18 cellular contexts compared by ENCODE assay signal in the genomic region with DNA sequence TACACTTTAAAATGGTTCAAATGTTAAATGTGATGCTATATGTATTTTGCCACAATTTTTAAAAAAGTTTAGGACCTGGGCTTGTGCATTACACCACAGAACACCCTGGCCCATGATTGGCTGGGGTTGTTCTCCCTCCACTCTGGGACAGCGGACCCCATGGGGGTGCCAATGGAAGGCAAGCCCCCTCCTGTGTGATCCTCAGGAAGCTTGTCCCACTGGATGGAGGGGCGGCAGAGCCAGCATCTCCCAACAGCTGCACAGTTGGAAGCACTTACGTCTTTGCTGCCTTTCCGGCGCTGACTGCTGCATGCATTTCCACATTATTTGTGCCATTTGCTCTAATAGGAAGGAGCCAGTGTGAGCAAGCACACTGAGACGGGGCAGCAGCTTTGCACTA.
DNase-seq lines count a peak whose midpoint lies in the region; ATAC-seq and TF ChIP-seq lines count a peak whose summit lies in the region.
"Had no signal": no experiment of that assay in that cellular context is flagged by ENCODE, and none has a peak within 500 bp of the region (broad histone marks: within the 10 kb centered on the region; RNA-seq: fewer than 3 reads in every experiment).

No MANE protein-coding gene starts in this region.

- H3K4me1 Mint-ChIP-seq in Caco-2 (ENCODE audit: low read depth, unreplicated experiment) (no peaks in the 10 kb centered on the region), neural progenitor cell (no peaks in the 10 kb centered on the region)
- no peaks in the 10 kb centered on the region for H3K4me1 Mint-ChIP-seq in CD4-positive, alpha-beta memory T cell
- H3K4me1 Mint-ChIP-seq: B cell; CD4-positive, CD25-positive, alpha-beta regulatory T cell; CD8-positive, alpha-beta memory T cell; GM23338; H9 had no signal

- no peak overlapping the region for H3K4me3 Mint-ChIP-seq in Caco-2 (ENCODE audit: unreplicated experiment)
- no peak overlapping the region for H3K4me3 Mint-ChIP-seq in neural progenitor cell
- H3K4me3 Mint-ChIP-seq in CD4-positive, alpha-beta memory T cell: no peak overlapping the region
- H3K4me3 Mint-ChIP-seq: B cell; CD4-positive, CD25-positive, alpha-beta regulatory T cell; CD8-positive, alpha-beta memory T cell; GM23338; H9 had no signal

- H3K36me3 ChIP-seq in Caco-2 (ENCODE audit: control insufficient read depth, insufficient read depth, low read length) (peaks cover 3% of the 10 kb centered on the region), neural progenitor cell (no peaks in the 10 kb centered on the region)
- H3K36me3 ChIP-seq in CD4-positive, alpha-beta memory T cell (ENCODE audit: insufficient read depth, low read length): no peaks in the 10 kb centered on the region
- H3K36me3 ChIP-seq: BLaER1 had no signal

- DNase-seq in Caco-2 (no peak), NCI-H69 (lab: John Stamatoyannopoulos, UW) (peak; percentile 54), neural progenitor cell (ENCODE audit: low spot score) (no peak)
- DNase-seq in CD4-positive, alpha-beta memory T cell: no peak
- DNase-seq in activated effector memory CD4-positive, alpha-beta T cell treated with Interleukin-2 at 50 U/mL for 16 hours: no peak
- DNase-seq: Calu3; CD4-positive, CD25-positive, alpha-beta regulatory T cell; CD8-positive, alpha-beta memory T cell; DMS53; DMS79 treated with DMSO at 0.1 percent for 48 hours; GF-D8; H9 had no signal

- H4K20me1 ChIP-seq in neural progenitor cell (ENCODE audit: low read depth): no peaks in the 10 kb centered on the region
- H4K20me1 ChIP-seq: BLaER1 had no signal

- intact Hi-C loops in Caco-2 (cut with micrococcal nuclease; ENCODE audit: unreplicated experiment): no loop called here
- intact Hi-C loops in CD4-positive, alpha-beta memory T cell (cut with micrococcal nuclease): no loop called here

- H3K9me3 ChIP-seq in Caco-2 (no peaks in the 10 kb centered on the region), neural progenitor cell (ENCODE audit: low read depth) (no peaks in the 10 kb centered on the region)
- H3K9me3 ChIP-seq in CD4-positive, alpha-beta memory T cell (ENCODE audit: control insufficient read depth in 1 of 2, low read length in 2 of 2): no peaks in the 10 kb centered on the region
- H3K9me3 ChIP-seq: BLaER1 had no signal

- H3K9ac ChIP-seq in neural progenitor cell: no peak overlapping the region
- H3K9ac ChIP-seq: BLaER1 had no signal

- no peaks in the 10 kb centered on the region for H3F3A ChIP-seq in neural progenitor cell (ENCODE audit: low read depth)

- H3K4me2 ChIP-seq in neural progenitor cell: no peak overlapping the region
- H3K4me2 ChIP-seq: BLaER1, GM23338 had no signal

- TSS peak; percentile 41 for BruUV-seq in Caco-2 (replicated peaks; lab: Mats Ljungman, UMichigan)

- no peak overlapping the region for H3K27ac Mint-ChIP-seq in Caco-2 (ENCODE audit: unreplicated experiment)
- no peak overlapping the region for H3K27ac Mint-ChIP-seq in neural progenitor cell
- no peak overlapping the region for H3K27ac Mint-ChIP-seq in CD4-positive, alpha-beta memory T cell
- H3K27ac Mint-ChIP-seq: B cell; CD4-positive, CD25-positive, alpha-beta regulatory T cell; CD8-positive, alpha-beta memory T cell; GM23338; H9 had no signal

- no peaks in the 10 kb centered on the region for H3K79me2 ChIP-seq in neural progenitor cell (ENCODE audit: low read depth)

- H3K4me3 ChIP-seq in Caco-2 (ENCODE audit: low read depth, low read length): no peak overlapping the region
- no peak overlapping the region for H3K4me3 ChIP-seq in neural progenitor cell
- no peak overlapping the region for H3K4me3 ChIP-seq in CD4-positive, alpha-beta memory T cell (ENCODE audit: low read length in 2 of 2)
- H3K4me3 ChIP-seq: BLaER1, GM23338 had no signal

- TF ChIP-seq CTCF in Caco-2 (IDR thresholded peaks at IDR 0.05; ENCODE audit: insufficient read depth in 1 of 2, low read depth in 1 of 2, low read length in 1 of 2, severe bottlenecking in 1 of 2, unreplicated experiment in 1 of 2): no peak
- TF ChIP-seq CTCF in neural progenitor cell (IDR thresholded peaks at IDR 0.05): no peak

- H2AFZ ChIP-seq in neural progenitor cell (replicated peaks): peak overlapping the region; percentile 28
- H2AFZ ChIP-seq: GM23338 had no signal

- H3K27me3 Mint-ChIP-seq in Caco-2 (ENCODE audit: insufficient read depth, unreplicated experiment) (no peaks in the 10 kb centered on the region), neural progenitor cell (ENCODE audit: insufficient read depth, low read depth) (no peaks in the 10 kb centered on the region)
- peaks cover 2 to 6% of the 10 kb centered on the region in 2 donors for H3K27me3 Mint-ChIP-seq in CD4-positive, alpha-beta memory T cell
- H3K27me3 Mint-ChIP-seq: CD4-positive, CD25-positive, alpha-beta regulatory T cell had no signal

- no peaks in the 10 kb centered on the region for H3K9me3 Mint-ChIP-seq in Caco-2 (ENCODE audit: unreplicated experiment)
- no peaks in the 10 kb centered on the region for H3K9me3 Mint-ChIP-seq in neural progenitor cell
- H3K9me3 Mint-ChIP-seq in CD4-positive, alpha-beta memory T cell: no peaks in the 10 kb centered on the region
- H3K9me3 Mint-ChIP-seq: CD4-positive, CD25-positive, alpha-beta regulatory T cell; GM23338; H9 had no signal

- no peak overlapping the region for H3K27ac ChIP-seq in neural progenitor cell
- no peak overlapping the region for H3K27ac ChIP-seq in CD4-positive, alpha-beta memory T cell (ENCODE audit: low read depth, low read length)
- H3K27ac ChIP-seq: BLaER1, C4-2B had no signal

- CTCF ChIA-PET in Caco-2 (lab: Charles Lee): no interaction called here
- CTCF ChIA-PET in CD4-positive, alpha-beta memory T cell (lab: Charles Lee; ENCODE audit: partially characterized antibody): no interaction called here

- H3K27me3 ChIP-seq in Caco-2 (replicated peaks; ENCODE audit: control insufficient read depth, insufficient read depth, low read length) (no peaks in the 10 kb centered on the region), neural progenitor cell (no peaks in the 10 kb centered on the region)
- no peaks in the 10 kb centered on the region for H3K27me3 ChIP-seq in CD4-positive, alpha-beta memory T cell (ENCODE audit: insufficient read depth, low read length)
- H3K27me3 ChIP-seq: BLaER1 had no signal

- H3K4me1 ChIP-seq in Caco-2: no peaks in the 10 kb centered on the region
- no peaks in the 10 kb centered on the region for H3K4me1 ChIP-seq in neural progenitor cell
- no peaks in the 10 kb centered on the region for H3K4me1 ChIP-seq in CD4-positive, alpha-beta memory T cell (ENCODE audit: insufficient read depth, low read length)
- H3K4me1 ChIP-seq: BLaER1 had no signal

- H3K36me3 Mint-ChIP-seq in Caco-2 (ENCODE audit: insufficient read depth, unreplicated experiment) (peaks cover 46% of the 10 kb centered on the region), neural progenitor cell (no peaks in the 10 kb centered on the region)
- H3K36me3 Mint-ChIP-seq in CD4-positive, alpha-beta memory T cell: no peaks in the 10 kb centered on the region
- H3K36me3 Mint-ChIP-seq: CD4-positive, CD25-positive, alpha-beta regulatory T cell had no signal

- POLR2A ChIA-PET in Caco-2 (lab: Charles Lee): no interaction called here
- POLR2A ChIA-PET in CD4-positive, alpha-beta memory T cell (lab: Charles Lee; ENCODE audit: partially characterized antibody): no interaction called here

- no peak for ATAC-seq in HG03045 (IDR thresholded peaks at IDR 0.05; ENCODE audit: unreplicated experiment)
- ATAC-seq: GM23338, HCT116 had no signal
